In genomic region chr7:91772100-91772794, GRCh38 we compare ENCODE assay signal across 21 cellular contexts.
DNase-seq lines count a peak whose midpoint lies in the region; ATAC-seq and TF ChIP-seq lines count a peak whose summit lies in the region.
"Had no signal": no experiment of that assay in that cellular context is flagged by ENCODE, and none has a peak within 500 bp of the region (broad histone marks: within the 10 kb centered on the region; RNA-seq: fewer than 3 reads in every experiment).

No MANE protein-coding gene starts in this region.

- peaks cover 6% of the 10 kb centered on the region for H3K9me3 Mint-ChIP-seq in chondrocyte (ENCODE audit: low read depth)
- H3K9me3 Mint-ChIP-seq: activated CD4-positive, alpha-beta memory T cell treated with anti-CD3 and anti-CD28 coated beads, Interleukin-2, amount 10 ng/mL, durations not matched to agents 7 days and 5 days; activated naive CD8-positive, alpha-beta T cell treated with anti-CD3 and anti-CD28 coated beads, Interleukin-2, amount 10 ng/mL, durations not matched to agents 7 days and 5 days; T-cell had no signal

- TF ChIP-seq CTCF in chondrocyte (IDR thresholded peaks at IDR 0.05) (no peak), transverse colon (IDR thresholded peaks at IDR 0.05) (no peak)

- DNase-seq in DMS 273 (lab: John Stamatoyannopoulos, UW; ENCODE audit: unreplicated experiment) (peak; percentile 21), DMS 273 treated with DMSO at 0.1 percent for 48 hours (lab: John Stamatoyannopoulos, UW) (no peak), chondrocyte (ENCODE audit: low spot score) (no peak), kidney glomerular epithelial cell (lab: John Stamatoyannopoulos, UW) (peak; percentile 68), transverse colon (peak; percentile 42), HT-29 (ENCODE audit: low spot score) (no peak)
- no peak for DNase-seq in activated naive CD4-positive, alpha-beta T cell (lab: John Stamatoyannopoulos, UW)
- DNase-seq: activated CD4-positive, alpha-beta memory T cell treated with anti-CD3 and anti-CD28 coated beads, Interleukin-2, amount 10 ng/mL, durations not matched to agents 7 days and 5 days; activated naive CD8-positive, alpha-beta T cell treated with anti-CD3 and anti-CD28 coated beads, Interleukin-2, amount 10 ng/mL, durations not matched to agents 7 days and 5 days; activated T-cell treated with anti-CD3 and anti-CD28 coated beads, Interleukin-2, amount 50 U/mL, for 48 hours; cerebellar nuclear complex; immature natural killer cell; IMR-90; NCI-H2107; stimulated activated CD4-positive, alpha-beta T cell treated with anti-CD3 and anti-CD28 coated beads, Interleukin-4, amount 100 ng/mL, for 24 hours; stimulated activated CD8-positive, alpha-beta memory T cell treated with anti-CD3 and anti-CD28 coated beads, Interleukin-4, amount 100 ng/mL, for 48 hours; T-cell had no signal

- H3K4me3 ChIP-seq in transverse colon: no peak overlapping the region
- H3K4me3 ChIP-seq: gastroesophageal sphincter had no signal

- no peaks in the 10 kb centered on the region for H3K36me3 ChIP-seq in transverse colon
- H3K36me3 ChIP-seq: gastroesophageal sphincter had no signal

- 40 to 44% methylated on average over 4 of the region's 4 CpGs for WGBS in transverse colon (ENCODE audit: low coverage in 1 of 2), 2 donors

- H3K4me1 ChIP-seq in transverse colon: peaks cover 0 to 15% (median 2%) of the 10 kb centered on the region in 4 donors
- H3K4me1 ChIP-seq: gastroesophageal sphincter had no signal

- H3K4me1 Mint-ChIP-seq in chondrocyte (ENCODE audit: low read depth): peaks cover 44% of the 10 kb centered on the region
- H3K4me1 Mint-ChIP-seq: activated CD4-positive, alpha-beta memory T cell treated with anti-CD3 and anti-CD28 coated beads, Interleukin-2, amount 10 ng/mL, durations not matched to agents 7 days and 5 days; activated naive CD8-positive, alpha-beta T cell treated with anti-CD3 and anti-CD28 coated beads, Interleukin-2, amount 10 ng/mL, durations not matched to agents 7 days and 5 days; immature natural killer cell; T-cell had no signal

- no peak for ATAC-seq in HG03354 (IDR thresholded peaks at IDR 0.05; ENCODE audit: poor library complexity, severe bottlenecking, unreplicated experiment)
- ATAC-seq: gastroesophageal sphincter, T-cell had no signal

- no peak overlapping the region for H3K4me3 Mint-ChIP-seq in chondrocyte (ENCODE audit: unreplicated experiment)
- H3K4me3 Mint-ChIP-seq: activated CD4-positive, alpha-beta memory T cell treated with anti-CD3 and anti-CD28 coated beads, Interleukin-2, amount 10 ng/mL, durations not matched to agents 7 days and 5 days; activated naive CD8-positive, alpha-beta T cell treated with anti-CD3 and anti-CD28 coated beads, Interleukin-2, amount 10 ng/mL, durations not matched to agents 7 days and 5 days; immature natural killer cell; T-cell had no signal

- in situ Hi-C loops in transverse colon (cut with MboI; ENCODE audit: low pct_ligation_motif_present in 1 of 4, low pct_unique_long_range_greater_than_20kb in 1 of 4, low sequenced_read_pairs in 3 of 4): no loop called here

- H3K27me3 ChIP-seq in transverse colon: no peaks in the 10 kb centered on the region
- H3K27me3 ChIP-seq: gastroesophageal sphincter had no signal

- TF ChIP-seq POLR2A in transverse colon (IDR thresholded peaks at IDR 0.05): no peak

- peak overlapping the region; percentile 59 for H3K27ac Mint-ChIP-seq in chondrocyte (ENCODE audit: unreplicated experiment)
- H3K27ac Mint-ChIP-seq: activated CD4-positive, alpha-beta memory T cell treated with anti-CD3 and anti-CD28 coated beads, Interleukin-2, amount 10 ng/mL, durations not matched to agents 7 days and 5 days; activated naive CD8-positive, alpha-beta T cell treated with anti-CD3 and anti-CD28 coated beads, Interleukin-2, amount 10 ng/mL, durations not matched to agents 7 days and 5 days; immature natural killer cell; T-cell had no signal

- H3K27me3 Mint-ChIP-seq in chondrocyte (ENCODE audit: low read depth): no peaks in the 10 kb centered on the region
- H3K27me3 Mint-ChIP-seq: activated CD4-positive, alpha-beta memory T cell treated with anti-CD3 and anti-CD28 coated beads, Interleukin-2, amount 10 ng/mL, durations not matched to agents 7 days and 5 days had no signal

- no peak for TF ChIP-seq EP300 in transverse colon (IDR thresholded peaks at IDR 0.05; ENCODE audit: low read depth)

- peak overlapping the region in 3 of 4 donors; percentile 7 to 49 (median 29) for H3K27ac ChIP-seq in transverse colon
- H3K27ac ChIP-seq: 22Rv1, C4-2B, gastroesophageal sphincter had no signal

- H3K36me3 Mint-ChIP-seq in chondrocyte (ENCODE audit: low read depth): peaks cover 2% of the 10 kb centered on the region
- H3K36me3 Mint-ChIP-seq: activated naive CD8-positive, alpha-beta T cell treated with anti-CD3 and anti-CD28 coated beads, Interleukin-2, amount 10 ng/mL, durations not matched to agents 7 days and 5 days; immature natural killer cell; T-cell had no signal

- no peaks in the 10 kb centered on the region for H3K9me3 ChIP-seq in transverse colon
- H3K9me3 ChIP-seq: gastroesophageal sphincter had no signal

- intact Hi-C loops in transverse colon (cut with DNase I; ENCODE audit: low total_unique reads): no loop called here

Comparison
In these comparisons a context has a peak if more than half of its experiments do, and no peak if none do; other contexts are left out.
1. DNase-seq: peak in DMS 273 (single experiment), kidney glomerular epithelial cell (single experiment) and transverse colon (single experiment); none in DMS 273 treated with DMSO at 0.1 percent for 48 hours (single experiment), chondrocyte (single experiment), HT-29 (single experiment) and activated naive CD4-positive, alpha-beta T cell (0 of 4).